Comparison of ENCODE assay signal across 30 cellular contexts in genomic region chr11:17510507-17511206, GRCh38. TPM values are rescaled to one million over a fixed set of nuclear protein-coding genes. Genes with fewer than 3 reads are reported as not detected.
"Had no signal": no experiment of that assay in that cellular context is flagged by ENCODE, and none has a peak within 500 bp of the region (broad histone marks: within the 10 kb centered on the region; RNA-seq: fewer than 3 reads in every experiment).

No MANE protein-coding gene starts in this region.

- H3K4me3 ChIP-seq: breast epithelium, SJCRH30 had no signal

- H3K4me1 ChIP-seq: breast epithelium had no signal

- DNase-seq: activated CD4-positive, alpha-beta T cell treated with anti-CD3 and anti-CD28 coated beads for 4 hours; activated CD8-positive, alpha-beta memory T cell treated with anti-CD3 and anti-CD28 coated beads, Interleukin-2, amount 50 U/mL, for 48 hours; activated CD8-positive, alpha-beta T cell treated with anti-CD3 and anti-CD28 coated beads, Interleukin-2, amount 10 ng/mL, durations not matched to agents 7 days and 5 days; activated naive CD4-positive, alpha-beta T cell; activated T-cell treated with anti-CD3 and anti-CD28 coated beads, Interleukin-2, amount 50 U/mL, for 1 hour; aorta; Kasumi-1; KBM-7; NCI-H1105 treated with DMSO at 0.1 percent for 48 hours; NCI-H1436 treated with DMSO at 0.1 percent for 48 hours; NCI-H187; NCI-H2081 treated with DMSO at 0.1 percent for 48 hours; NCI-H2171 treated with DMSO at 0.1 percent for 48 hours; NCI-H226; NCI-H526; NCI-H774; NK-92 treated with Interleukin-12 subunit alpha and Interleukin-12 subunit beta, amount 100 ng/mL, for 24 hours; OCI-M1; RPMI8226; T-cell; T-helper 2 cell; T1000 had no signal

- ATAC-seq: activated CD4-positive, CD25-positive, alpha-beta regulatory T cell treated with anti-CD3 and anti-CD28 coated beads, Interleukin-2, amount 50 U/mL, for 24 hours; activated CD8-positive, alpha-beta T cell treated with anti-CD3 and anti-CD28 coated beads, Interleukin-2, amount 10 ng/mL, durations not matched to agents 7 days and 5 days; Panc1; T-cell had no signal

- H3K27me3 ChIP-seq: SJCRH30 had no signal

- H3K9me3 ChIP-seq: breast epithelium, SJCRH30 had no signal

- FAIRE-seq: TTC549 had no signal

- H3K36me3 ChIP-seq: breast epithelium, SJCRH30 had no signal

- H3K27ac ChIP-seq: breast epithelium, SJCRH30, VCaP had no signal

RNA-seq across cellular contexts. Expression of gene USH1C, which starts 33.6 kb away (rescaled TPM):
- total RNA-seq: activated CD8-positive, alpha-beta T cell treated with anti-CD3 and anti-CD28 coated beads, Interleukin-2, amount 10 ng/mL, durations not matched to agents 7 days and 5 days; aorta; T-cell had no signal

RNA-seq across cellular contexts. Expression of gene ABCC8, which starts 34.0 kb away (rescaled TPM):
- total RNA-seq: NCI-H460, SJCRH30, T-cell had no signal

RNA-seq across cellular contexts. Expression of gene OTOG, which starts 36.4 kb away (rescaled TPM):
- total RNA-seq: activated CD8-positive, alpha-beta T cell treated with anti-CD3 and anti-CD28 coated beads, Interleukin-2, amount 10 ng/mL, durations not matched to agents 7 days and 5 days; aorta; breast epithelium; NCI-H460; Right ventricle myocardium superior; T-cell had no signal
- polyA plus RNA-seq: aorta had no signal
